Comparison of ENCODE assay signal across 8 cellular contexts in the genomic region with DNA sequence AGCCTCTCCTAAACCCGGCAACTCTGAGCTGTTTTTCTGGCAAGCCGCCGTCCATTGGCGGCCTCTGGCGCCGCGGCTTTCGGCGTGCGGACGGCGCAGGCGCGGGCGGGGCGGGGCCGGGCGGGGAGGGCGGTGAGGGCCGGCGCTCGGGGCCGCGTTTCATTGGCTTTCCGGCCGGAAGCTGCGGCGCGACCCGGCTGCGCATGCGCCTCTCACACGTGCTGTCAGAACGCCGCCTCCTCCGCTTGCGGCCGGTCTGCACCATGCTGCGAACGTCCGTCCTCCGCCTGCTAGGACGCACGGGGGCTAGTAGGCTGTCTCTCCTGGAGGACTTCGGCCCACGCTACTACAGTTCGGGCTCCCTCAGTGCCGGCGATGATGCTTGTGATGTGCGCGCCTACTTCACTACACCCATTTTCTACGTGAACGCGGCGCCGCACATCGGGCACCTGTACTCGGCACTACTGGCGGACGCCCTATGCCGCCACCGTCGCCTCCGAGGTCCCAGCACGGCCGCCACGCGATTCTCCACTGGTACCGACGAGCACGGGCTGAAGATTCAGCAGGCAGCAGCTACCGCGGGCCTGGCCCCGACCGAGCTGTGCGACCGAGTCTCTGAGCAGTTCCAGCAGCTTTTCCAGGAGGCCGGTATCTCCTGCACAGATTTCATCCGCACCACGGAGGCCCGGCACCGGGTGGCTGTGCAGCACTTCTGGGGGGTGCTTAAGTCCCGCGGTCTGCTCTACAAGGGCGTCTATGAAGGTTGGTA. TPM values are rescaled to one million over a fixed set of nuclear protein-coding genes. Genes with fewer than 3 reads are reported as not detected.
DNase-seq lines count a peak whose midpoint lies in the region; ATAC-seq and TF ChIP-seq lines count a peak whose summit lies in the region.

Gene MARS2 (plus strand): TSS at position 227 of the 769 bp plus-strand sequence. CDS start 37 bp downstream, at position 264.

- WGBS in right lobe of liver (ENCODE audit: insufficient coverage, low coverage, low lambda C conversion rate, missing lambda C conversion rate) = 0% methylated on average over 5 of the region's 85 CpGs

- H3K4me3 ChIP-seq in right lobe of liver = peak within 1 kb of the TSS; percentile 80 to 93 (median 89)

- H3K27me3 ChIP-seq in right lobe of liver = no peaks in the 10 kb centered on the region

- H3K4me1 ChIP-seq in right lobe of liver = peaks cover 0 to 27% (median 10%) of the 10 kb centered on the region in 4 donors

- ATAC-seq in GM19397 (IDR thresholded peaks at IDR 0.05; ENCODE audit: unreplicated experiment) = peak; percentile 90
- peak; percentile 73 for ATAC-seq in HG03565 (IDR thresholded peaks at IDR 0.05; ENCODE audit: unreplicated experiment)
- peak; percentile 94 to 95 (median 94) for ATAC-seq in right lobe of liver

- intact Hi-C loops in right lobe of liver (cut with DNase I) = no loop called here

- peak within 1 kb of the TSS; percentile 53 to 84 (median 66) for H3K27ac ChIP-seq in right lobe of liver

- no peaks in the 10 kb centered on the region for H3K36me3 ChIP-seq in right lobe of liver

- TF ChIP-seq POLR2A in right lobe of liver (IDR thresholded peaks at IDR 0.05) = peak; percentile 81

- DNase-seq in CD1c-positive myeloid dendritic cell (ENCODE audit: extremely low spot score) (peak; percentile 97), NCI-H82 (lab: John Stamatoyannopoulos, UW) (peak; percentile 96), dermis microvascular lymphatic vessel endothelial cell (ENCODE audit: low read depth in 2 of 2) (peak; percentile 81 to 94), right lobe of liver (peak; percentile 95 to 96 (median 96))
- peak; percentile 90 to 91 for DNase-seq in activated CD4-positive, alpha-beta T cell treated with anti-CD3 and anti-CD28 coated beads, Interleukin-2, amount 50 U/mL, for 48 hours
- DNase-seq in stimulated activated CD4-positive, alpha-beta T cell treated with anti-CD3 and anti-CD28 coated beads, Interleukin-4, amount 100 ng/mL, for 4 hours = peak; percentile 90 to 95

- H3K9me3 ChIP-seq in right lobe of liver = no peaks in the 10 kb centered on the region

- TF ChIP-seq CTCF in right lobe of liver (IDR thresholded peaks at IDR 0.05) = no peak

RNA-seq across cellular contexts. Expression of gene MARS2, which starts in this region (rescaled TPM):
- total RNA-seq in dermis microvascular lymphatic vessel endothelial cell (4.1 and 6.8 TPM in 2 replicates), right lobe of liver (10 to 100 TPM in 2 of 6 experiments, 1 to 10 TPM in 4; 5.1 to 15.1 (median 6.6) TPM)

Comparison
In these comparisons a context has a peak if more than half of its experiments do, and no peak if none do; other contexts are left out.
1. Peak in every context shown above with its lines: DNase-seq, ATAC-seq, H3K4me3 ChIP-seq and H3K27ac ChIP-seq.